1 cellular context compared by ENCODE assay signal in genomic region chr6:148629910-148630470, GRCh38.
TF ChIP-seq lines count a peak whose summit lies in the region.

No MANE protein-coding gene starts in this region.

TF ChIP-seq in GM23338, 12 proteins besides CTCF, POLR2A, EP300 and RAD21 (continued from another document):
- TF ChIP-seq, protein P1, sequence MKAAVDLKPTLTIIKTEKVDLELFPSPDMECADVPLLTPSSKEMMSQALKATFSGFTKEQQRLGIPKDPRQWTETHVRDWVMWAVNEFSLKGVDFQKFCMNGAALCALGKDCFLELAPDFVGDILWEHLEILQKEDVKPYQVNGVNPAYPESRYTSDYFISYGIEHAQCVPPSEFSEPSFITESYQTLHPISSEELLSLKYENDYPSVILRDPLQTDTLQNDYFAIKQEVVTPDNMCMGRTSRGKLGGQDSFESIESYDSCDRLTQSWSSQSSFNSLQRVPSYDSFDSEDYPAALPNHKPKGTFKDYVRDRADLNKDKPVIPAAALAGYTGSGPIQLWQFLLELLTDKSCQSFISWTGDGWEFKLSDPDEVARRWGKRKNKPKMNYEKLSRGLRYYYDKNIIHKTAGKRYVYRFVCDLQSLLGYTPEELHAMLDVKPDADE (IDR thresholded peaks at IDR 0.05) = no peak
- TF ChIP-seq EZH2 (IDR thresholded peaks at IDR 0.05; ENCODE audit: low read depth, unreplicated experiment) (no peak), JUNB (IDR thresholded peaks at IDR 0.05; ENCODE audit: unreplicated experiment) (no peak), ZNF331 (CRISPR knock-in tag; IDR thresholded peaks at IDR 0.05; ENCODE audit: low read depth) (no peak), ZNF114 (CRISPR knock-in tag; IDR thresholded peaks at IDR 0.05) (no peak), CREB1 (CRISPR knock-in tag; IDR thresholded peaks at IDR 0.05; ENCODE audit: low read depth) (no peak), POLR2AphosphoS5 (IDR thresholded peaks at IDR 0.05; ENCODE audit: low read depth) (no peak), STAT1 (IDR thresholded peaks at IDR 0.05; ENCODE audit: unreplicated experiment) (no peak)
- TF ChIP-seq, protein P2, sequence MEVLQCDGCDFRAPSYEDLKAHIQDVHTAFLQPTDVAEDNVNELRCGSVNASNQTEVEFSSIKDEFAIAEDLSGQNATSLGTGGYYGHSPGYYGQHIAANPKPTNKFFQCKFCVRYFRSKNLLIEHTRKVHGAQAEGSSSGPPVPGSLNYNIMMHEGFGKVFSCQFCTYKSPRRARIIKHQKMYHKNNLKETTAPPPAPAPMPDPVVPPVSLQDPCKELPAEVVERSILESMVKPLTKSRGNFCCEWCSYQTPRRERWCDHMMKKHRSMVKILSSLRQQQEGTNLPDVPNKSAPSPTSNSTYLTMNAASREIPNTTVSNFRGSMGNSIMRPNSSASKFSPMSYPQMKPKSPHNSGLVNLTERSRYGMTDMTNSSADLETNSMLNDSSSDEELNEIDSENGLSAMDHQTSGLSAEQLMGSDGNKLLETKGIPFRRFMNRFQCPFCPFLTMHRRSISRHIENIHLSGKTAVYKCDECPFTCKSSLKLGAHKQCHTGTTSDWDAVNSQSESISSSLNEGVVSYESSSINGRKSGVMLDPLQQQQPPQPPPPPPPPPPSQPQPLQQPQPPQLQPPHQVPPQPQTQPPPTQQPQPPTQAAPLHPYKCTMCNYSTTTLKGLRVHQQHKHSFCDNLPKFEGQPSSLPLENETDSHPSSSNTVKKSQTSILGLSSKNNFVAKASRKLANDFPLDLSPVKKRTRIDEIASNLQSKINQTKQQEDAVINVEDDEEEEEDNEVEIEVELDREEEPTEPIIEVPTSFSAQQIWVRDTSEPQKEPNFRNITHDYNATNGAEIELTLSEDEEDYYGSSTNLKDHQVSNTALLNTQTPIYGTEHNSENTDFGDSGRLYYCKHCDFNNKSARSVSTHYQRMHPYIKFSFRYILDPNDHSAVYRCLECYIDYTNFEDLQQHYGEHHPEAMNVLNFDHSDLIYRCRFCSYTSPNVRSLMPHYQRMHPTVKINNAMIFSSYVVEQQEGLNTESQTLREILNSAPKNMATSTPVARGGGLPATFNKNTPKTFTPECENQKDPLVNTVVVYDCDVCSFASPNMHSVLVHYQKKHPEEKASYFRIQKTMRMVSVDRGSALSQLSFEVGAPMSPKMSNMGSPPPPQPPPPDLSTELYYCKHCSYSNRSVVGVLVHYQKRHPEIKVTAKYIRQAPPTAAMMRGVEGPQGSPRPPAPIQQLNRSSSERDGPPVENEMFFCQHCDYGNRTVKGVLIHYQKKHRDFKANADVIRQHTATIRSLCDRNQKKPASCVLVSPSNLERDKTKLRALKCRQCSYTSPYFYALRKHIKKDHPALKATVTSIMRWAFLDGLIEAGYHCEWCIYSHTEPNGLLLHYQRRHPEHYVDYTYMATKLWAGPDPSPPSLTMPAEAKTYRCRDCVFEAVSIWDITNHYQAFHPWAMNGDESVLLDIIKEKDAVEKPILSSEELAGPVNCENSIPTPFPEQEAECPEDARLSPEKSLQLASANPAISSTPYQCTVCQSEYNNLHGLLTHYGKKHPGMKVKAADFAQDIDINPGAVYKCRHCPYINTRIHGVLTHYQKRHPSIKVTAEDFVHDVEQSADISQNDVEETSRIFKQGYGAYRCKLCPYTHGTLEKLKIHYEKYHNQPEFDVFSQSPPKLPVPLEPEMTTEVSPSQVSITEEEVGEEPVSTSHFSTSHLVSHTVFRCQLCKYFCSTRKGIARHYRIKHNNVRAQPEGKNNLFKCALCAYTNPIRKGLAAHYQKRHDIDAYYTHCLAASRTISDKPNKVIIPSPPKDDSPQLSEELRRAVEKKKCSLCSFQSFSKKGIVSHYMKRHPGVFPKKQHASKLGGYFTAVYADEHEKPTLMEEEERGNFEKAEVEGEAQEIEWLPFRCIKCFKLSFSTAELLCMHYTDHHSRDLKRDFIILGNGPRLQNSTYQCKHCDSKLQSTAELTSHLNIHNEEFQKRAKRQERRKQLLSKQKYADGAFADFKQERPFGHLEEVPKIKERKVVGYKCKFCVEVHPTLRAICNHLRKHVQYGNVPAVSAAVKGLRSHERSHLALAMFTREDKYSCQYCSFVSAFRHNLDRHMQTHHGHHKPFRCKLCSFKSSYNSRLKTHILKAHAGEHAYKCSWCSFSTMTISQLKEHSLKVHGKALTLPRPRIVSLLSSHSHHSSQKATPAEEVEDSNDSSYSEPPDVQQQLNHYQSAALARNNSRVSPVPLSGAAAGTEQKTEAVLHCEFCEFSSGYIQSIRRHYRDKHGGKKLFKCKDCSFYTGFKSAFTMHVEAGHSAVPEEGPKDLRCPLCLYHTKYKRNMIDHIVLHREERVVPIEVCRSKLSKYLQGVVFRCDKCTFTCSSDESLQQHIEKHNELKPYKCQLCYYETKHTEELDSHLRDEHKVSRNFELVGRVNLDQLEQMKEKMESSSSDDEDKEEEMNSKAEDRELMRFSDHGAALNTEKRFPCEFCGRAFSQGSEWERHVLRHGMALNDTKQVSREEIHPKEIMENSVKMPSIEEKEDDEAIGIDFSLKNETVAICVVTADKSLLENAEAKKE (CRISPR knock-in tag; IDR thresholded peaks at IDR 0.05) = no peak
- TF ChIP-seq, protein P3, sequence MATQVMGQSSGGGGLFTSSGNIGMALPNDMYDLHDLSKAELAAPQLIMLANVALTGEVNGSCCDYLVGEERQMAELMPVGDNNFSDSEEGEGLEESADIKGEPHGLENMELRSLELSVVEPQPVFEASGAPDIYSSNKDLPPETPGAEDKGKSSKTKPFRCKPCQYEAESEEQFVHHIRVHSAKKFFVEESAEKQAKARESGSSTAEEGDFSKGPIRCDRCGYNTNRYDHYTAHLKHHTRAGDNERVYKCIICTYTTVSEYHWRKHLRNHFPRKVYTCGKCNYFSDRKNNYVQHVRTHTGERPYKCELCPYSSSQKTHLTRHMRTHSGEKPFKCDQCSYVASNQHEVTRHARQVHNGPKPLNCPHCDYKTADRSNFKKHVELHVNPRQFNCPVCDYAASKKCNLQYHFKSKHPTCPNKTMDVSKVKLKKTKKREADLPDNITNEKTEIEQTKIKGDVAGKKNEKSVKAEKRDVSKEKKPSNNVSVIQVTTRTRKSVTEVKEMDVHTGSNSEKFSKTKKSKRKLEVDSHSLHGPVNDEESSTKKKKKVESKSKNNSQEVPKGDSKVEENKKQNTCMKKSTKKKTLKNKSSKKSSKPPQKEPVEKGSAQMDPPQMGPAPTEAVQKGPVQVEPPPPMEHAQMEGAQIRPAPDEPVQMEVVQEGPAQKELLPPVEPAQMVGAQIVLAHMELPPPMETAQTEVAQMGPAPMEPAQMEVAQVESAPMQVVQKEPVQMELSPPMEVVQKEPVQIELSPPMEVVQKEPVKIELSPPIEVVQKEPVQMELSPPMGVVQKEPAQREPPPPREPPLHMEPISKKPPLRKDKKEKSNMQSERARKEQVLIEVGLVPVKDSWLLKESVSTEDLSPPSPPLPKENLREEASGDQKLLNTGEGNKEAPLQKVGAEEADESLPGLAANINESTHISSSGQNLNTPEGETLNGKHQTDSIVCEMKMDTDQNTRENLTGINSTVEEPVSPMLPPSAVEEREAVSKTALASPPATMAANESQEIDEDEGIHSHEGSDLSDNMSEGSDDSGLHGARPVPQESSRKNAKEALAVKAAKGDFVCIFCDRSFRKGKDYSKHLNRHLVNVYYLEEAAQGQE (IDR thresholded peaks at IDR 0.05; ENCODE audit: unreplicated experiment) = no peak
